In the genomic region with DNA sequence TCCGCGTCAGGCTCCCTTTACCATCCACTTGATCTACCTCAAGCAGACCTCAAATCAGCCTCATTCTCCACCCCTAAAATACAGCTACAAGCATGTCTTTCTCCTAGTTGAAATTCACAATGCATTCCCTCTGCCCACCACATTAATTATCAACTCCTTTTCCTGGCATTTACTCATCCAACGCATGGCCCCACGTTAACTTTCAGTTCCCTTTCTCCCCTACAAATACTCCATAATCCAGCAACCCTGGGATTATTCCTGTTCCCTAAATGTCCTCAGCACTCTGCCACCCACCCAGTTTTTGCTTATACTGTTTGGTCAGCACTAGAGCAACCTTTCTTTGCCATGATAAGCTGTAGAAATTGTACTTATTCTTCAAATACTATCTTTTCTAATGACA, we compare ENCODE assay signal across 21 cellular contexts. TPM values are rescaled to one million over a fixed set of nuclear protein-coding genes. Genes with fewer than 3 reads are reported as not detected.
DNase-seq lines count a peak whose midpoint lies in the region; FAIRE-seq and TF ChIP-seq lines count a peak whose summit lies in the region.
"Had no signal": no experiment of that assay in that cellular context is flagged by ENCODE, and none has a peak within 500 bp of the region (broad histone marks: within the 10 kb centered on the region; RNA-seq: fewer than 3 reads in every experiment).

No MANE protein-coding gene starts in this region.

- TF ChIP-seq CTCF in H1 (IDR thresholded peaks at IDR 0.05; ENCODE audit: control extremely low read depth in 1 of 3, insufficient read depth in 1 of 3, low read depth in 1 of 3, low read length in 3 of 3), result no peak
- no peak for TF ChIP-seq CTCF in left ventricle myocardium inferior (IDR thresholded peaks at IDR 0.05; ENCODE audit: borderline replicate concordance)

- no peak for TF ChIP-seq POLR2A in H1 (IDR thresholded peaks at IDR 0.05; ENCODE audit: control extremely low read depth in 1 of 2, low read depth in 2 of 2, low read length in 2 of 2)

- POLR2A ChIA-PET in H1 (lab: Charles Lee; ENCODE audit: partially characterized antibody), result interaction anchor here (3.8 kb wide), 1 partner anchor 22 kb away, joined by 15 read pairs; a partner anchor contains a TSS

- H3K23ac ChIP-seq in H1 (ENCODE audit: insufficient read length), result no peak overlapping the region

- H3K27ac ChIP-seq in H1 (ENCODE audit: low read depth, low read length) (no peak overlapping the region), left ventricle myocardium inferior (replicated peaks) (no peak overlapping the region)
- H3K27ac ChIP-seq: 22Rv1, BLaER1, KMS-11, PC-9, SK-N-MC had no signal

- H3K4me2 ChIP-seq in H1 (ENCODE audit: insufficient read depth in 1 of 2, low read depth in 2 of 2, low read length in 2 of 2), result no peak overlapping the region
- H3K4me2 ChIP-seq: BLaER1, KMS-11, PC-9 had no signal

- H2AK5ac ChIP-seq in H1 (ENCODE audit: low read depth, low read length), result no peak overlapping the region

- peak overlapping the region; percentile 52; the same call in 1 of the 2 replicates for H2BK12ac ChIP-seq in H1 (ENCODE audit: low read depth, low read length)

- 0 out of 2 replicates have a peak overlapping the region, but pooled peaks have one; percentile 64 for H2BK20ac ChIP-seq in H1 (ENCODE audit: low read length)

- H3K4me1 ChIP-seq in H1 (replicated peaks in 1 of 4; ENCODE audit: control insufficient read depth in 3 of 4, insufficient read depth in 4 of 4, low read length in 3 of 4) (peaks cover 3 to 8% (median 7%) of the 10 kb centered on the region in 4 experiments; a peak in 6 of 7 replicates), left ventricle myocardium inferior (peaks cover 6% of the 10 kb centered on the region)

- no peak overlapping the region for H4K8ac ChIP-seq in H1 (ENCODE audit: extremely low read depth, insufficient read depth, low read length)

- H3K14ac ChIP-seq in H1 (ENCODE audit: insufficient read length), result no peak overlapping the region

- 0 out of 2 replicates have a peak overlapping the region, but pooled peaks have one; percentile 74 for H2BK15ac ChIP-seq in H1 (ENCODE audit: low read length)

- no peak for TF ChIP-seq EP300 in H1 (IDR thresholded peaks at IDR 0.05; ENCODE audit: borderline replicate concordance in 1 of 2, low read depth in 2 of 2, low read length in 2 of 2)

- no peak overlapping the region for H4K5ac ChIP-seq in H1 (ENCODE audit: insufficient read length, low read depth, low read length)

- H3K4me3 ChIP-seq in H1 (ENCODE audit: extremely low read depth in 1 of 4, insufficient read depth in 2 of 4, low read depth in 3 of 4, low read length in 4 of 4) (no peak overlapping the region), left ventricle myocardium inferior (no peak overlapping the region)
- H3K4me3 ChIP-seq: BLaER1, MG63, PC-9, SK-N-MC had no signal

- H3K9me3 ChIP-seq in H1 (ENCODE audit: insufficient read depth in 2 of 2, low read depth in 1 of 2, low read length in 1 of 2) (no peaks in the 10 kb centered on the region), left ventricle myocardium inferior (replicated peaks) (no peaks in the 10 kb centered on the region)
- H3K9me3 ChIP-seq: BLaER1 had no signal

- WGBS in H1 (ENCODE audit: extremely low coverage in 1 of 2, insufficient coverage in 1 of 2, insufficient read length in 1 of 2, insufficient replicate concordance in 2 of 2, low coverage in 1 of 2, low lambda C conversion rate in 2 of 2, missing lambda C conversion rate in 1 of 2), 2 experiments, result 90 to 100% methylated on average over 2 to 4 of the region's 4 CpGs

- peak overlapping the region; percentile 19; the same call in 1 of the 2 replicates for H2BK5ac ChIP-seq in H1 (ENCODE audit: low read depth, low read length)

- no peaks in the 10 kb centered on the region for H4K20me1 ChIP-seq in H1 (replicated peaks in 1 of 2; ENCODE audit: control insufficient read depth in 1 of 2, insufficient read depth in 2 of 2, low read length in 2 of 2)
- H4K20me1 ChIP-seq: BLaER1 had no signal

- no peak overlapping the region for H4K91ac ChIP-seq in H1 (replicated peaks; ENCODE audit: insufficient read length, low read length)

- no peak for FAIRE-seq in H1 (lab: Jason Lieb, UNC)
- FAIRE-seq: GM18507 had no signal

- H3K27me3 ChIP-seq in H1 (replicated peaks in 1 of 4; ENCODE audit: control insufficient read depth in 3 of 4, extremely low read depth in 1 of 4, insufficient read depth in 3 of 4, low read length in 3 of 4), result peaks cover 0 to 3% (median 1%) of the 10 kb centered on the region in 4 experiments; a peak in 2 of 7 replicates
- H3K27me3 ChIP-seq in left ventricle myocardium inferior (ENCODE audit: low read depth), result no peaks in the 10 kb centered on the region
- H3K27me3 ChIP-seq: BLaER1, MG63 had no signal

- H3K9ac ChIP-seq in H1 (replicated peaks in 1 of 4; ENCODE audit: extremely low read depth in 1 of 4, low read depth in 3 of 4, low read length in 3 of 4), result no peak overlapping the region
- H3K9ac ChIP-seq: BLaER1, KMS-11 had no signal

- no peak overlapping the region for H3K56ac ChIP-seq in H1 (replicated peaks; ENCODE audit: insufficient read length, low read depth, low read length)

- H2AFZ ChIP-seq in H1 (ENCODE audit: low read length), result 0 out of 2 replicates have a peak overlapping the region, but pooled peaks have one; percentile 33
- H2AFZ ChIP-seq: PC-9 had no signal

- H3K79me2 ChIP-seq in H1 (ENCODE audit: control insufficient read depth in 1 of 2, insufficient read depth in 2 of 2, low read length in 2 of 2), result no peaks in the 10 kb centered on the region

- no peaks in the 10 kb centered on the region; the same call in 1 of the 2 replicates for H3K23me2 ChIP-seq in H1 (ENCODE audit: low read depth, low read length)

- intact Hi-C loops in left ventricle myocardium inferior (cut with micrococcal nuclease), result no loop called here

- H2BK120ac ChIP-seq in H1 (replicated peaks; ENCODE audit: low read depth, low read length), result peak overlapping the region; percentile 28

- no peak overlapping the region for H3K18ac ChIP-seq in H1 (ENCODE audit: extremely low read depth, low read length)

- CTCF ChIA-PET in H1 (lab: Charles Lee; ENCODE audit: partially characterized antibody), result interaction anchor here (0.6 to 2.7 kb wide), 6 partner anchors 8 to 1254 kb away, joined by 3 to 13 read pairs (median 4); no protein-coding TSS in a partner anchor

- H3K36me3 ChIP-seq in H1 (ENCODE audit: control insufficient read depth in 2 of 4, insufficient read depth in 4 of 4, low read length in 3 of 4) (no peaks in the 10 kb centered on the region), left ventricle myocardium inferior (no peaks in the 10 kb centered on the region)
- H3K36me3 ChIP-seq: BLaER1, MG63 had no signal

- no peak for TF ChIP-seq RAD21 in H1 (IDR thresholded peaks at IDR 0.05 in 1 of 2, conservative IDR thresholded peaks at IDR 0.05 in 1 of 2; ENCODE audit: low read depth in 2 of 2, low read length in 2 of 2)

- DNase-seq in NOMO-1 treated with dmso at 0.1 percent for 144 hours (lab: John Stamatoyannopoulos, UW; ENCODE audit: unreplicated experiment), result peak; percentile 13
- DNase-seq in NOMO-1 (lab: John Stamatoyannopoulos, UW; ENCODE audit: unreplicated experiment in 2 of 2), result no peak
- peak; percentile 78 for DNase-seq in MV-4-11 (lab: John Stamatoyannopoulos, UW)
- no peak for DNase-seq in H1 (ENCODE audit: low read depth in 1 of 2, low spot score in 2 of 2)
- DNase-seq in renal cortical epithelial cell (ENCODE audit: low read depth), result peak; percentile 72
- no peak for DNase-seq in H4 (ENCODE audit: low spot score)
- no peak for DNase-seq in HCEC 1CT
- no peak for DNase-seq in left ventricle myocardium inferior
- DNase-seq: COR-L47, DMS53, MG63, NCI-H146, NCI-H2081 treated with DMSO at 0.1 percent for 48 hours, NCI-H345, NCI-H526 treated with DMSO at 0.1 percent for 48 hours, PC-9 had no signal

- no peaks in the 10 kb centered on the region for H3K79me1 ChIP-seq in H1 (ENCODE audit: low read depth, low read length)

- no peak overlapping the region for H3K4ac ChIP-seq in H1 (replicated peaks; ENCODE audit: insufficient read length, low read depth, low read length)

TF ChIP-seq in H1, 55 proteins besides CTCF, POLR2A, EP300 and RAD21 (continues in another document):
- TF ChIP-seq CTBP2 (IDR thresholded peaks at IDR 0.05; ENCODE audit: borderline replicate concordance, insufficient read depth, insufficient read length, low read length) (no peak), KDM4A (IDR thresholded peaks at IDR 0.05; ENCODE audit: low read depth, low read length, severe bottlenecking) (no peak), TAF7 (optimal IDR thresholded peaks at IDR 0.05; ENCODE audit: borderline replicate concordance, low read depth, low read length) (no peak), CBX5 (IDR thresholded peaks at IDR 0.05; ENCODE audit: low read depth, low read length) (no peak), EZH2 (IDR thresholded peaks at IDR 0.05; ENCODE audit: low read depth, low read length, severe bottlenecking) (no peak), KDM5A (IDR thresholded peaks at IDR 0.05; ENCODE audit: low read length) (no peak), EGR1 (IDR thresholded peaks at IDR 0.05; ENCODE audit: borderline replicate concordance, low read depth, low read length) (no peak)

RNA-seq across cellular contexts. Expression of a gene that starts 5.7 kb away (rescaled TPM):
- 372 and 377 TPM in 2 replicates for total RNA-seq in H1 (2021; fragmentation: NEBNext Ultra II Directional; extraction: Animal tissue kit (Norgen Biotek cat#: 25700))
- 347 and 482 TPM in 2 replicates for polyA plus RNA-seq in H1 (2011; rRNA removed)
- polyA plus RNA-seq in H1 (2011; cell fraction: cytosol; rRNA removed), result 194 TPM
- polyA plus RNA-seq in H1 (2011; cell fraction: nucleus; rRNA removed), result 278 TPM
- polyA plus RNA-seq in H1 (2012, experiment 1 of 2), result 338 to 470 TPM (median 346 TPM) in 4 replicates
- 463 TPM for polyA plus RNA-seq in H1 (2012, experiment 2 of 2)
- 166 TPM for polyA plus RNA-seq in H1 (2013, experiment 1 of 2)
- polyA plus RNA-seq in H1 (2013, experiment 2 of 2), result 164 TPM
- polyA minus RNA-seq in H1 (2011; rRNA and poly(A)+ RNA removed), result 278 and 312 TPM in 2 replicates
- 216 TPM for polyA minus RNA-seq in H1 (2011; cell fraction: cytosol; rRNA and poly(A)+ RNA removed)
- 153 TPM for polyA minus RNA-seq in H1 (2011; cell fraction: nucleus; rRNA and poly(A)+ RNA removed)
- total RNA-seq in renal cortical epithelial cell (2,197 and 3,974 TPM in 2 replicates), left ventricle myocardium inferior (375 TPM)
- 2,086 and 2,364 TPM in 2 replicates for total RNA-seq in H4 (2014; rRNA removed; shearing (Covaris generic))

RNA-seq across cellular contexts. Expression of a gene that starts 20.9 kb away (rescaled TPM):
- total RNA-seq in H1 (2021; fragmentation: NEBNext Ultra II Directional; extraction: Animal tissue kit (Norgen Biotek cat#: 25700)), result 20.2 and 21.4 TPM in 2 replicates
- polyA plus RNA-seq in H1 (2011; rRNA removed), result 6.3 and 7.4 TPM in 2 replicates
- 10.0 TPM for polyA plus RNA-seq in H1 (2011; cell fraction: cytosol; rRNA removed)
- 9.9 TPM for polyA plus RNA-seq in H1 (2011; cell fraction: nucleus; rRNA removed)
- polyA plus RNA-seq in H1 (2012, experiment 1 of 2), result 8.6 to 12.7 TPM (median 9.8 TPM) in 4 replicates
- polyA plus RNA-seq in H1 (2012, experiment 2 of 2), result 0.88 TPM
- 9.0 TPM for polyA plus RNA-seq in H1 (2013, experiment 1 of 2)
- 10.2 TPM for polyA plus RNA-seq in H1 (2013, experiment 2 of 2)
- polyA minus RNA-seq in H1 (2011; rRNA and poly(A)+ RNA removed), result 22.7 and 27.0 TPM in 2 replicates
- 16.4 TPM for polyA minus RNA-seq in H1 (2011; cell fraction: cytosol; rRNA and poly(A)+ RNA removed)
- 57.7 TPM for polyA minus RNA-seq in H1 (2011; cell fraction: nucleus; rRNA and poly(A)+ RNA removed)
- total RNA-seq in renal cortical epithelial cell, result 5.2 and 6.1 TPM in 2 replicates
- 3.0 and 6.1 TPM in 2 replicates for total RNA-seq in H4 (2014; rRNA removed; shearing (Covaris generic))
- 4.0 TPM for total RNA-seq in left ventricle myocardium inferior

Comparison
In these comparisons a context has a peak if more than half of its experiments do, and no peak if none do; other contexts are left out.
1. DNase-seq: peak in NOMO-1 treated with dmso at 0.1 percent for 144 hours (single experiment), MV-4-11 (single experiment) and renal cortical epithelial cell (single experiment); none in NOMO-1 (0 of 2), H1 (0 of 2), H4 (single experiment), HCEC 1CT (single experiment) and left ventricle myocardium inferior (single experiment).